Comparison of ENCODE assay signal across 8 cellular contexts in genomic region chr19:40466219-40467006, GRCh38. TPM values are rescaled to one million over a fixed set of nuclear protein-coding genes. Genes with fewer than 3 reads are reported as not detected.
A peak's percentile ranks its signal among the peaks of the same experiment; 100 is the strongest.
DNase-seq lines count a peak whose midpoint lies in the region; ATAC-seq lines count a peak whose summit lies in the region.

SPTBN4 (plus strand) TSS chr19:40467001; CDS start chr19:40472622, 5,621 bp downstream.

- no peaks in the 10 kb centered on the region for H3K79me1 ChIP-seq in neuronal stem cell (ENCODE audit: low read depth, low read length)

- peak within 1 kb of the TSS; percentile 99 for H2AFZ ChIP-seq in neuronal stem cell (ENCODE audit: low read length)

- no peak within 1 kb of the TSS for H2BK5ac ChIP-seq in neuronal stem cell (ENCODE audit: low read length)

- peak within 1 kb of the TSS; percentile 10 for H2BK12ac ChIP-seq in neuronal stem cell (ENCODE audit: low read length)

- peak; percentile 60 for DNase-seq in activated CD8-positive, alpha-beta memory T cell treated with anti-CD3 and anti-CD28 coated beads, Interleukin-2, amount 50 U/mL, for 1 hour (ENCODE audit: extremely low read depth)
- DNase-seq in neuronal stem cell (ENCODE audit: low spot score) = no peak
- DNase-seq in T1000 (lab: John Stamatoyannopoulos, UW) = no peak
- DNase-seq in HuH-7 (ENCODE audit: low spot score) = no peak

- ATAC-seq in GM18907 (IDR thresholded peaks at IDR 0.05; ENCODE audit: unreplicated experiment) = peak; percentile 33
- peak; percentile 26 for ATAC-seq in HG03439 (IDR thresholded peaks at IDR 0.05; ENCODE audit: unreplicated experiment)
- ATAC-seq in esophagus mucosa = peak; percentile 72

- peak within 1 kb of the TSS; percentile 92 for H3K18ac ChIP-seq in neuronal stem cell (ENCODE audit: low read length)

- H4K91ac ChIP-seq in neuronal stem cell (ENCODE audit: low read depth, low read length, poor library complexity) = no peak within 1 kb of the TSS

- H3K27me3 ChIP-seq in neuronal stem cell (ENCODE audit: control insufficient read depth in 3 of 3, insufficient read depth in 3 of 3, low read depth in 1 of 3, low read length in 3 of 3) = peaks cover 14 to 34% (median 33%) of the 10 kb centered on the region in 3 experiments

- peak within 1 kb of the TSS; percentile 67 for H2BK15ac ChIP-seq in neuronal stem cell (ENCODE audit: low read length)

- peak within 1 kb of the TSS; percentile 69 for H3K4me2 ChIP-seq in neuronal stem cell (ENCODE audit: insufficient read depth, low read length, poor library complexity, severe bottlenecking)

- no peak within 1 kb of the TSS for H4K8ac ChIP-seq in neuronal stem cell (ENCODE audit: low read depth, low read length)

- no CpG with 5 or more reads among the region's 53 CpGs for WGBS in neuronal stem cell (ENCODE audit: extremely low coverage in 2 of 2, insufficient read length in 2 of 2, insufficient replicate concordance in 1 of 2), 2 donors

- no peak within 1 kb of the TSS for H2BK120ac ChIP-seq in neuronal stem cell (ENCODE audit: low read depth, low read length)

- H3K4me3 ChIP-seq in neuronal stem cell (ENCODE audit: low read length in 2 of 2) = peak within 1 kb of the TSS; percentile 72 to 74

- H3K27ac ChIP-seq in neuronal stem cell (replicated peaks; ENCODE audit: low read length) = no peak within 1 kb of the TSS
- H3K27ac ChIP-seq in temporal lobe (ENCODE audit: low read depth, low read length) = peak within 1 kb of the TSS; percentile 36

- peak within 1 kb of the TSS; percentile 38 for H3K14ac ChIP-seq in neuronal stem cell (ENCODE audit: low read length)

- H3K9me3 ChIP-seq in neuronal stem cell (replicated peaks in 1 of 2; ENCODE audit: control insufficient read depth in 2 of 2, insufficient read depth in 1 of 2, low read depth in 1 of 2, low read length in 2 of 2) = peaks cover 0 to 7% of the 10 kb centered on the region in 2 donors

- H3K36me3 ChIP-seq in neuronal stem cell (replicated peaks in 1 of 2; ENCODE audit: control insufficient read depth in 2 of 2, insufficient read depth in 2 of 2, low read length in 2 of 2) = no peaks in the 10 kb centered on the region

- peak within 1 kb of the TSS; percentile 84 for H3K9ac ChIP-seq in neuronal stem cell (ENCODE audit: low read depth, low read length, poor library complexity)

- peaks cover 13 to 15% of the 10 kb centered on the region in 2 donors for H3K4me1 ChIP-seq in neuronal stem cell (ENCODE audit: control insufficient read depth in 2 of 2, insufficient read depth in 1 of 2, low read depth in 1 of 2, low read length in 2 of 2)

- no peak within 1 kb of the TSS for H3K4ac ChIP-seq in neuronal stem cell (ENCODE audit: low read length)

- peak within 1 kb of the TSS; percentile 98 for H3K23ac ChIP-seq in neuronal stem cell (ENCODE audit: low read depth, low read length, poor library complexity)

- H2AK5ac ChIP-seq in neuronal stem cell (ENCODE audit: low read depth, low read length) = peak within 1 kb of the TSS; percentile 63

RNA-seq across cellular contexts. Expression of gene SPTBN4, which starts in this region (rescaled TPM):
- total RNA-seq in esophagus mucosa = 0.20 TPM
- 1.4 TPM for polyA plus RNA-seq in neuronal stem cell (2013, experiment 1 of 2)
- polyA plus RNA-seq in neuronal stem cell (2013, experiment 2 of 2) = 2.0 TPM
- 25.6 TPM for total RNA-seq in temporal lobe

Comparison
In these comparisons a context has a peak if more than half of its experiments do, and no peak if none do; other contexts are left out.
1. RNA of gene SPTBN4 (total RNA-seq): 25.6 TPM in temporal lobe (single experiment); 0.20 TPM in esophagus mucosa (single experiment); every median in the first group is over 10 times any median in the second.
2. Peak in ATAC-seq in esophagus mucosa; RNA of the gene not detected or under 1 TPM.
3. Peak in every context shown above with its lines, with median percentiles within 50 percentile points of each other: ATAC-seq.